9 cellular contexts compared by ENCODE assay signal in the genomic region with DNA sequence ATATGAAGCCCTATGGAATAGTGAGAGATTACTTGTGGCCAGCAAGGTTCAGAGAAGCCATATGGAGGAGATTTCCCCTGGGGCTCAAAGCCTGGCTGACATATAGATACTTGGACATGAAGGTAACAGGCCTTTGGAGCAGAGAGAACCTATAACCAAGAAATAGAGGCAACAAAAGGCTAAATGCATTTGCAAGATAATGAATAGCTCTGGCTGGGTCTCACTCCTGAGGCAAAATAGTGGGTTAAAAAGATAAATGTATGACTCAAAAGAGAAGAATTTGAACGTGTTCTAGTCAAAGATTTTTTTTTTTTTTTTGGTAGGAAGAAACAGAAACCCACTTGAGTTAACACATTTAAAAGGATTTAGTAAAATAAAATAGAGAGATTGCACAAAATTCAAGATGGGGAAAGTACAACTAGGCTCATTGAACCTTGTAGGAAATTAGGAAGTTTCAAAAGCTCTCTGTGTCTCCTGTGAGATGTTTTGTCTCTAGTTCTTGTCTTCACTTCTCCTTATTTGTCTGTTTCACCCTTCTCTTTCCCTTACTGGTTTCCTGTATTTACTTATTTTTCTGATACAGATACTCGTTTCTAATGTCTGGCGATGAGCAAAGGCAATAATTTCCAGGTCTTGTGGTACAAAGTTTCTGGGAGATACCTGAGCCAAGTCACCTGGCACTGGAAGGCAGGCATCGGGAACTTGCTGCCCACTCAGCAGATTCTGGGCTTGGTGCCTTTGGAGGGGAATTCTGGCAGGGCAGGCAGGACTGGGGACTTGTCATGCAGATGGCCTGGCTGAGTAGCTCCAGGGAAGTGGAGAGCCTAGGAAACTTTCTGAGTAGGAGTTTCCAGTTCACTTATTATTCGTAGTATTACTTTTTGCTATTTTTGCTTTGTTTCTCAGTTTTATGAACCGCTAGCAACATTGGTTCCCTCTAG. TPM values are rescaled to one million over a fixed set of nuclear protein-coding genes. Genes with fewer than 3 reads are reported as not detected.
DNase-seq lines count a peak whose midpoint lies in the region; ATAC-seq, FAIRE-seq and TF ChIP-seq lines count a peak whose summit lies in the region.
"Had no signal": no experiment of that assay in that cellular context is flagged by ENCODE, and none has a peak within 500 bp of the region (broad histone marks: within the 10 kb centered on the region; RNA-seq: fewer than 3 reads in every experiment).

No MANE protein-coding gene starts in this region.

- no peak overlapping the region for H3K23ac ChIP-seq in H1 (ENCODE audit: insufficient read length)

- no peak overlapping the region for H3K4ac ChIP-seq in H1 (replicated peaks; ENCODE audit: insufficient read length, low read depth, low read length)

- H2BK12ac ChIP-seq in H1 (ENCODE audit: low read depth, low read length): no peak overlapping the region

- no peak overlapping the region for H4K91ac ChIP-seq in H1 (replicated peaks; ENCODE audit: insufficient read length, low read length)

- peaks cover 35% of the 10 kb centered on the region for H3K4me1 Mint-ChIP-seq in progenitor cell of endocrine pancreas (ENCODE audit: low read depth)
- peaks cover 4% of the 10 kb centered on the region for H3K4me1 Mint-ChIP-seq in activated naive CD8-positive, alpha-beta T cell treated with anti-CD3 and anti-CD28 coated beads, Interleukin-2, amount 50 U/mL, for 24 hours

- ATAC-seq in GM19372 (IDR thresholded peaks at IDR 0.05; ENCODE audit: low read depth, unreplicated experiment): peak; percentile 56
- ATAC-seq in activated naive CD8-positive, alpha-beta T cell treated with anti-CD3 and anti-CD28 coated beads, Interleukin-2, amount 50 U/mL, for 24 hours: no peak
- ATAC-seq: right lobe of liver had no signal

- H2BK120ac ChIP-seq in H1 (replicated peaks; ENCODE audit: low read depth, low read length): no peak overlapping the region

- no peak overlapping the region for H3K4me3 Mint-ChIP-seq in progenitor cell of endocrine pancreas (ENCODE audit: low read depth)
- no peak overlapping the region for H3K4me3 Mint-ChIP-seq in activated naive CD8-positive, alpha-beta T cell treated with anti-CD3 and anti-CD28 coated beads, Interleukin-2, amount 50 U/mL, for 24 hours

- H3K4me1 ChIP-seq in H1 (replicated peaks in 1 of 4; ENCODE audit: control insufficient read depth in 3 of 4, insufficient read depth in 4 of 4, low read length in 3 of 4): peaks cover 0 to 13% (median 5%) of the 10 kb centered on the region in 4 experiments; a peak in 4 of 7 replicates

- H3K27me3 Mint-ChIP-seq in progenitor cell of endocrine pancreas: no peaks in the 10 kb centered on the region
- no peaks in the 10 kb centered on the region for H3K27me3 Mint-ChIP-seq in activated naive CD8-positive, alpha-beta T cell treated with anti-CD3 and anti-CD28 coated beads, Interleukin-2, amount 50 U/mL, for 24 hours

- no peak for TF ChIP-seq RAD21 in H1 (IDR thresholded peaks at IDR 0.05 in 1 of 2, conservative IDR thresholded peaks at IDR 0.05 in 1 of 2; ENCODE audit: low read depth in 2 of 2, low read length in 2 of 2)

- H3K27ac Mint-ChIP-seq in progenitor cell of endocrine pancreas: peak overlapping the region; percentile 85
- no peak overlapping the region for H3K27ac Mint-ChIP-seq in activated naive CD8-positive, alpha-beta T cell treated with anti-CD3 and anti-CD28 coated beads, Interleukin-2, amount 50 U/mL, for 24 hours

- H4K5ac ChIP-seq in H1 (ENCODE audit: insufficient read length, low read depth, low read length): peak overlapping the region; percentile 49

- peak; percentile 79 for DNase-seq in MV-4-11 (lab: John Stamatoyannopoulos, UW)
- peak in 1 of 2 experiments; percentile 43 for DNase-seq in H1 (ENCODE audit: low read depth in 1 of 2, low spot score in 2 of 2)
- DNase-seq in progenitor cell of endocrine pancreas (ENCODE audit: low spot score, unreplicated experiment): no peak
- DNase-seq in coronary artery (ENCODE audit: low spot score): no peak
- no peak for DNase-seq in activated naive CD8-positive, alpha-beta T cell treated with anti-CD3 and anti-CD28 coated beads, Interleukin-2, amount 50 U/mL, for 24 hours
- DNase-seq in NCI-H146 treated with DMSO at 0.1 percent for 48 hours (lab: John Stamatoyannopoulos, UW; ENCODE audit: unreplicated experiment): no peak
- DNase-seq in foreskin melanocyte: no peak

- no peaks in the 10 kb centered on the region for H3K9me3 Mint-ChIP-seq in progenitor cell of endocrine pancreas (ENCODE audit: low read depth)
- no peaks in the 10 kb centered on the region for H3K9me3 Mint-ChIP-seq in activated naive CD8-positive, alpha-beta T cell treated with anti-CD3 and anti-CD28 coated beads, Interleukin-2, amount 50 U/mL, for 24 hours

- CTCF ChIA-PET in H1 (lab: Charles Lee; ENCODE audit: partially characterized antibody): interaction anchor here (0.6 to 1.1 kb wide), 6 partner anchors 9 to 619 kb away, joined by 3 read pairs; no protein-coding TSS in a partner anchor

- no peak for TF ChIP-seq EP300 in H1 (IDR thresholded peaks at IDR 0.05; ENCODE audit: borderline replicate concordance in 1 of 2, low read depth in 2 of 2, low read length in 2 of 2)

- H2BK15ac ChIP-seq in H1 (ENCODE audit: low read length): no peak overlapping the region

- H3K27ac ChIP-seq in H1 (ENCODE audit: low read depth, low read length) (no peak overlapping the region; the same call in 1 of the 2 replicates), coronary artery (peak overlapping the region in 1 of 2 donors; percentile 20)
- H3K27ac ChIP-seq: right lobe of liver had no signal

- no peaks in the 10 kb centered on the region for H3K79me2 ChIP-seq in H1 (ENCODE audit: control insufficient read depth in 1 of 2, insufficient read depth in 2 of 2, low read length in 2 of 2)

- no peak overlapping the region for H2BK5ac ChIP-seq in H1 (ENCODE audit: low read depth, low read length)

- H3K36me3 ChIP-seq in H1 (ENCODE audit: control insufficient read depth in 2 of 4, insufficient read depth in 4 of 4, low read length in 3 of 4): no peaks in the 10 kb centered on the region
- H3K36me3 ChIP-seq: right lobe of liver had no signal

- WGBS in H1 (ENCODE audit: extremely low coverage in 1 of 2, insufficient coverage in 1 of 2, insufficient read length in 1 of 2, insufficient replicate concordance in 2 of 2, low coverage in 1 of 2, low lambda C conversion rate in 2 of 2, missing lambda C conversion rate in 1 of 2), 2 experiments: 51% methylated on average over 6 of the region's 6 CpGs; no CpG with 5 or more reads in 1 of the 2 experiments

- no peaks in the 10 kb centered on the region for H3K9me3 ChIP-seq in H1 (ENCODE audit: insufficient read depth in 2 of 2, low read depth in 1 of 2, low read length in 1 of 2)
- H3K9me3 ChIP-seq: right lobe of liver had no signal

- no peak overlapping the region; the same call in 1 of the 2 replicates for H3K18ac ChIP-seq in H1 (ENCODE audit: extremely low read depth, low read length)

- H2BK20ac ChIP-seq in H1 (ENCODE audit: low read length): peak overlapping the region; percentile 43

- H4K20me1 ChIP-seq in H1 (replicated peaks in 1 of 2; ENCODE audit: control insufficient read depth in 1 of 2, insufficient read depth in 2 of 2, low read length in 2 of 2): no peaks in the 10 kb centered on the region

- TF ChIP-seq POLR2A in H1 (IDR thresholded peaks at IDR 0.05; ENCODE audit: control extremely low read depth in 1 of 2, low read depth in 2 of 2, low read length in 2 of 2): no peak

- no peak overlapping the region for H2AFZ ChIP-seq in H1 (ENCODE audit: low read length)

- H3K27me3 ChIP-seq in H1 (replicated peaks in 1 of 4; ENCODE audit: control insufficient read depth in 3 of 4, extremely low read depth in 1 of 4, insufficient read depth in 3 of 4, low read length in 3 of 4): no peaks in the 10 kb centered on the region
- H3K27me3 ChIP-seq: right lobe of liver had no signal

- H3K79me1 ChIP-seq in H1 (ENCODE audit: low read depth, low read length): no peaks in the 10 kb centered on the region

- TF ChIP-seq CTCF in H1 (IDR thresholded peaks at IDR 0.05; ENCODE audit: control extremely low read depth in 1 of 3, insufficient read depth in 1 of 3, low read depth in 1 of 3, low read length in 3 of 3): no peak
- no peak for TF ChIP-seq CTCF in progenitor cell of endocrine pancreas (IDR thresholded peaks at IDR 0.05; ENCODE audit: unreplicated experiment)
- TF ChIP-seq CTCF in coronary artery (IDR thresholded peaks at IDR 0.05): no peak

- H3K4me2 ChIP-seq in H1 (ENCODE audit: insufficient read depth in 1 of 2, low read depth in 2 of 2, low read length in 2 of 2): peak overlapping the region; percentile 9 to 46; a peak in 3 of 4 replicates

- no peaks in the 10 kb centered on the region for H3K23me2 ChIP-seq in H1 (ENCODE audit: low read depth, low read length)

- H3K36me3 Mint-ChIP-seq in progenitor cell of endocrine pancreas (ENCODE audit: insufficient read depth): no peaks in the 10 kb centered on the region
- H3K36me3 Mint-ChIP-seq in activated naive CD8-positive, alpha-beta T cell treated with anti-CD3 and anti-CD28 coated beads, Interleukin-2, amount 50 U/mL, for 24 hours (ENCODE audit: low read depth): no peaks in the 10 kb centered on the region

- H2AK5ac ChIP-seq in H1 (ENCODE audit: low read depth, low read length): no peak overlapping the region

- H3K4me3 ChIP-seq in H1 (ENCODE audit: extremely low read depth in 1 of 4, insufficient read depth in 2 of 4, low read depth in 3 of 4, low read length in 4 of 4) (0 out of 8 replicates have a peak overlapping the region, but pooled peaks of 1 of the 4 experiments have one; percentile 3), coronary artery (no peak overlapping the region)
- H3K4me3 ChIP-seq: right lobe of liver had no signal

- POLR2A ChIA-PET in H1 (lab: Charles Lee; ENCODE audit: partially characterized antibody): interaction anchor here (0.6 to 1.5 kb wide), 2 partner anchors 16 to 87 kb away, joined by 3 to 4 read pairs; no protein-coding TSS in a partner anchor

- no peak overlapping the region for H4K8ac ChIP-seq in H1 (ENCODE audit: extremely low read depth, insufficient read depth, low read length)

- H3K56ac ChIP-seq in H1 (replicated peaks; ENCODE audit: insufficient read length, low read depth, low read length): no peak overlapping the region

- no peak overlapping the region for H3K14ac ChIP-seq in H1 (ENCODE audit: insufficient read length)

- no peak overlapping the region for H3K9ac ChIP-seq in H1 (replicated peaks in 1 of 4; ENCODE audit: extremely low read depth in 1 of 4, low read depth in 3 of 4, low read length in 3 of 4)

- FAIRE-seq in H1 (lab: Jason Lieb, UNC): peak; percentile 60

TF ChIP-seq in H1, 55 proteins besides CTCF, POLR2A, EP300 and RAD21 (continues in another document):
- TF ChIP-seq JUND (IDR thresholded peaks at IDR 0.05; ENCODE audit: low read length): no peak

RNA-seq across cellular contexts. Expression of a gene that starts 49.2 kb away (rescaled TPM):
- total RNA-seq in H1 (2021; fragmentation: NEBNext Ultra II Directional; extraction: Animal tissue kit (Norgen Biotek cat#: 25700)): 29.8 and 31.1 TPM in 2 replicates
- polyA plus RNA-seq in H1 (2011; rRNA removed): 6.9 and 10.2 TPM in 2 replicates
- 12.1 TPM for polyA plus RNA-seq in H1 (2011; cell fraction: cytosol; rRNA removed)
- polyA plus RNA-seq in H1 (2011; cell fraction: nucleus; rRNA removed): 5.9 TPM
- polyA plus RNA-seq in H1 (2012, experiment 1 of 2): 4.8 to 9.8 TPM (median 6.0 TPM) in 4 replicates
- polyA plus RNA-seq in H1 (2012, experiment 2 of 2): 0.63 TPM
- 5.9 TPM for polyA plus RNA-seq in H1 (2013, experiment 1 of 2)
- polyA plus RNA-seq in H1 (2013, experiment 2 of 2): 5.3 TPM
- 54.6 and 58.0 TPM in 2 replicates for polyA minus RNA-seq in H1 (2011; rRNA and poly(A)+ RNA removed)
- 32.7 TPM for polyA minus RNA-seq in H1 (2011; cell fraction: cytosol; rRNA and poly(A)+ RNA removed)
- polyA minus RNA-seq in H1 (2011; cell fraction: nucleus; rRNA and poly(A)+ RNA removed): 59.5 TPM
- 79.7 and 80.2 TPM in 2 replicates for total RNA-seq in progenitor cell of endocrine pancreas
